Comparison of ENCODE assay signal across 8 cellular contexts in the genomic region with DNA sequence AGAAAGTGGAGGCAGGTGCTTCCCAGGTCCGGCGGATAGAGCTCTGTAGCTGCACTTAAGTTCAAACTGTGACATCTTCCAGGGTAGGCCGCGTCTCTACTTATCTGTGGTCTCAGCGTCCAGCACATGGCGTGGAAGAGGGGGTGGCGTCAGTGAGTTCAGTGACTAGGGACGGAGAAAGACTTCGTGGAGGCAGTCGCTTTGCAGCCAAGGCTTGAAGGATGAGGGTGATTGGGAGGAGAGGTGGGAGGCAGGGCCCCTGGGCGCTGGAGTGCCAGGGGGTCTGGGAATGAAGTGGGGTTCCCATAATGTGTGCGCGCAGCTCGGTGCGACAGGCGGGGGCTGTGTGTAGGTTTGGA. TPM values are rescaled to one million over a fixed set of nuclear protein-coding genes. Genes with fewer than 3 reads are reported as not detected.
A peak's percentile ranks its signal among the peaks of the same experiment; 100 is the strongest.
DNase-seq lines count a peak whose midpoint lies in the region; ATAC-seq and TF ChIP-seq lines count a peak whose summit lies in the region.

No MANE protein-coding gene starts in this region.

- POLR2A ChIA-PET in activated CD4-positive, alpha-beta memory T cell treated with anti-CD3 and anti-CD28 coated beads, Interleukin-2, amount 10 ng/mL, durations not matched to agents 7 days and 5 days (lab: Charles Lee), result interaction anchor here (1.0 to 3.4 kb wide), 8 partner anchors 9 to 207 kb away, joined by 3 to 14 read pairs (median 4); a partner anchor contains a TSS

- CTCF ChIA-PET in activated CD4-positive, alpha-beta memory T cell treated with anti-CD3 and anti-CD28 coated beads, Interleukin-2, amount 10 ng/mL, durations not matched to agents 7 days and 5 days (lab: Charles Lee), result interaction anchor here (0.6 to 3.5 kb wide), 18 partner anchors 8 to 267 kb away, joined by 3 to 24 read pairs (median 4); a partner anchor contains a TSS

- peak overlapping the region in 5 of 7 experiments; percentile 69 to 99 (median 98) for H3K4me3 ChIP-seq in skin epidermis
- no peak overlapping the region for H3K4me3 ChIP-seq in aorta (ENCODE audit: low read length in 2 of 2)

- ATAC-seq in HG03064 (IDR thresholded peaks at IDR 0.05; ENCODE audit: low read depth, unreplicated experiment) (peak; percentile 1), aorta (ENCODE audit: low FRiP score) (no peak)

- intact Hi-C loops in posterior vena cava (cut with DNase I) (loop anchor here in 1 of 2 donors (10.0 kb wide), 1 partner anchor 92 kb away; no protein-coding TSS in a partner anchor), aorta (cut with DNase I) (no loop called here)

- H3K27me3 Mint-ChIP-seq in activated CD4-positive, alpha-beta memory T cell treated with anti-CD3 and anti-CD28 coated beads, Interleukin-2, amount 10 ng/mL, durations not matched to agents 7 days and 5 days, result peaks cover 9% of the 10 kb centered on the region
- peaks cover 12% of the 10 kb centered on the region for H3K27me3 Mint-ChIP-seq in glutamatergic neuron (ENCODE audit: unreplicated experiment)

- 48 to 50% methylated on average over 16 of the region's 16 CpGs for WGBS in aorta, 2 donors

- H3K27me3 ChIP-seq in aorta (ENCODE audit: control insufficient read depth in 1 of 2, insufficient read depth in 2 of 2, low read length in 1 of 2), result no peaks in the 10 kb centered on the region

- H3K4me3 Mint-ChIP-seq in activated CD4-positive, alpha-beta memory T cell treated with anti-CD3 and anti-CD28 coated beads, Interleukin-2, amount 10 ng/mL, durations not matched to agents 7 days and 5 days, result peak overlapping the region; percentile 94
- peak overlapping the region; percentile 63 for H3K4me3 Mint-ChIP-seq in glutamatergic neuron (ENCODE audit: unreplicated experiment)

- H3K27ac Mint-ChIP-seq in activated CD4-positive, alpha-beta memory T cell treated with anti-CD3 and anti-CD28 coated beads, Interleukin-2, amount 10 ng/mL, durations not matched to agents 7 days and 5 days, result no peak overlapping the region
- H3K27ac Mint-ChIP-seq in glutamatergic neuron (ENCODE audit: unreplicated experiment), result peak overlapping the region; percentile 67

- H3K27ac ChIP-seq in skin epidermis, result peak overlapping the region in 5 of 21 experiments; percentile 43 to 85 (median 73)
- H3K27ac ChIP-seq in aorta (ENCODE audit: low read depth in 1 of 2, low read length in 2 of 2), result no peak overlapping the region

- no peaks in the 10 kb centered on the region for H3K9me3 Mint-ChIP-seq in activated CD4-positive, alpha-beta memory T cell treated with anti-CD3 and anti-CD28 coated beads, Interleukin-2, amount 10 ng/mL, durations not matched to agents 7 days and 5 days
- peaks cover 7% of the 10 kb centered on the region for H3K9me3 Mint-ChIP-seq in glutamatergic neuron (ENCODE audit: unreplicated experiment)

- H3K36me3 Mint-ChIP-seq in activated CD4-positive, alpha-beta memory T cell treated with anti-CD3 and anti-CD28 coated beads, Interleukin-2, amount 10 ng/mL, durations not matched to agents 7 days and 5 days (ENCODE audit: low read depth), result no peaks in the 10 kb centered on the region
- no peaks in the 10 kb centered on the region for H3K36me3 Mint-ChIP-seq in glutamatergic neuron (ENCODE audit: unreplicated experiment)

- H3K4me1 Mint-ChIP-seq in activated CD4-positive, alpha-beta memory T cell treated with anti-CD3 and anti-CD28 coated beads, Interleukin-2, amount 10 ng/mL, durations not matched to agents 7 days and 5 days, result peaks cover 51% of the 10 kb centered on the region
- H3K4me1 Mint-ChIP-seq in glutamatergic neuron (ENCODE audit: low read depth, unreplicated experiment), result peaks cover 29% of the 10 kb centered on the region

- DNase-seq in activated CD4-positive, alpha-beta memory T cell treated with anti-CD3 and anti-CD28 coated beads, Interleukin-2, amount 10 ng/mL, durations not matched to agents 7 days and 5 days, result no peak
- DNase-seq in glutamatergic neuron (no peak), dermis blood vessel endothelial cell (no peak), NCI-H748 (lab: John Stamatoyannopoulos, UW; ENCODE audit: unreplicated experiment) (no peak), posterior vena cava (ENCODE audit: low spot score) (no peak), aorta (no peak)

- H3K9me3 ChIP-seq in aorta (ENCODE audit: control insufficient read depth, low read length), result no peaks in the 10 kb centered on the region

- no peak for TF ChIP-seq CTCF in glutamatergic neuron (IDR thresholded peaks at IDR 0.05; ENCODE audit: partially characterized antibody, unreplicated experiment)

- no peaks in the 10 kb centered on the region for H3K36me3 ChIP-seq in aorta (ENCODE audit: control insufficient read depth in 1 of 2, insufficient read depth in 2 of 2, low read length in 1 of 2)

- H3K4me1 ChIP-seq in aorta (ENCODE audit: control insufficient read depth in 1 of 2, insufficient read depth in 2 of 2, low read length in 2 of 2), result no peaks in the 10 kb centered on the region

RNA-seq across cellular contexts. Expression of a gene that starts 0.4 kb away (rescaled TPM):
- total RNA-seq in activated CD4-positive, alpha-beta memory T cell treated with anti-CD3 and anti-CD28 coated beads, Interleukin-2, amount 10 ng/mL, durations not matched to agents 7 days and 5 days, result 10 to 100 TPM; 20.8 to 21.0 TPM
- total RNA-seq in glutamatergic neuron (ENCODE audit: unreplicated experiment) (103 TPM), dermis blood vessel endothelial cell (9.7 and 29.3 TPM in 2 replicates), posterior vena cava (10 to 100 TPM; 25.3 to 27.9 TPM), aorta (10 to 100 TPM; 27.7 to 33.9 TPM)
- 1 to 10 TPM; 4.3 to 4.4 TPM for polyA plus RNA-seq in aorta

RNA-seq across cellular contexts. Expression of a gene that starts 48.3 kb away (rescaled TPM):
- total RNA-seq in activated CD4-positive, alpha-beta memory T cell treated with anti-CD3 and anti-CD28 coated beads, Interleukin-2, amount 10 ng/mL, durations not matched to agents 7 days and 5 days, result 10 to 100 TPM; 22.2 to 22.8 TPM
- total RNA-seq in glutamatergic neuron (ENCODE audit: unreplicated experiment), result 32.7 TPM
- 20.8 and 21.8 TPM in 2 replicates for total RNA-seq in dermis blood vessel endothelial cell
- total RNA-seq in posterior vena cava, result 10 to 100 TPM; 27.6 to 45.5 TPM
- total RNA-seq in aorta, result 10 to 100 TPM; 48.1 to 50.4 TPM
- 1 to 10 TPM; 1.1 to 4.2 TPM for polyA plus RNA-seq in aorta

Comparison
In these comparisons a context has a peak if more than half of its experiments do, and no peak if none do; other contexts are left out.
1. H3K4me3 ChIP-seq: peak in skin epidermis (5 of 7); none in aorta (0 of 2).